In the genomic region with DNA sequence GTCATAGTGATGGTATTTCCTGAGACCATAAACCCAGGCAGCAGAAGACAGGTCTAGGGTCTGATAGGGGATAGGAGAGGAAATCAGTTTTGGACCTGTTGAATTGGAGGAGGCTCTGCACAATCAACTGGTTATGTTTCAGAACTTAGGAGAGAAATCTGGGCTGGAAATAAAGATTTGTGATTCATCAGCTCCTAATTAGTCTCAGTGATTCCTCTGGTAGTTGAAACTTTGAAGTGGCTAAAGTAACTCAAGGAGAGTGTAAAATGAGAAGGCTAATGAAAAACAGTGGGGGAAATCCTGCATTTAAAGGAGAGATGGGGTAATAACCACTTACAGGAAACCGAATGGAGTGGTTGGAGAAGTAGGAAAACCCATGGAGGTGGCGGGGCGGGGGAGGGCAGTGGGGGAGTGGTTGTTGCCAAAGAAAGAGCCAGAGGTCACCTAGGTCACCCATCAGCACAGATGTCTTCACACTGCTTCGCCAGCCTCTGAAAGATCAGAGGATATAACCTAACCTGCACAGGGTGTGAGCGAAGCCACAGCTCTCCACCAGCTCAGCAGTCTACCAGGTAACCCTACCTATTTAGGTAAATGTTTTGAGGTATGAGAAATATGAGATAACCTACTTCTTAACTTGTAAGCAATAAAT, we compare ENCODE assay signal across 25 cellular contexts. TPM values are rescaled to one million over a fixed set of nuclear protein-coding genes. Genes with fewer than 3 reads are reported as not detected.
DNase-seq lines count a peak whose midpoint lies in the region; ATAC-seq lines count a peak whose summit lies in the region.
"Had no signal": no experiment of that assay in that cellular context is flagged by ENCODE, and none has a peak within 500 bp of the region (broad histone marks: within the 10 kb centered on the region; RNA-seq: fewer than 3 reads in every experiment).

No MANE protein-coding gene starts in this region.

- H3K4me3 ChIP-seq in GM23248 (no peak overlapping the region), SJCRH30 (no peak overlapping the region), HAP-1 (no peak overlapping the region)
- H3K4me3 ChIP-seq: ovary, stomach, upper lobe of left lung had no signal

- no peaks in the 10 kb centered on the region for H3K4me1 ChIP-seq in GM23248 (ENCODE audit: insufficient read depth)
- peaks cover 15% of the 10 kb centered on the region for H3K4me1 ChIP-seq in SJCRH30
- peaks cover 4% of the 10 kb centered on the region; the same call in 1 of the 2 replicates for H3K4me1 ChIP-seq in HAP-1
- H3K4me1 ChIP-seq: stomach had no signal

- no peaks in the 10 kb centered on the region for H3F3A ChIP-seq in GM23248 (ENCODE audit: insufficient read depth)

- H2AFZ ChIP-seq in GM23248, result no peak overlapping the region

- H3K27ac ChIP-seq in GM23248 (no peak overlapping the region), SJCRH30 (no peak overlapping the region)
- H3K27ac ChIP-seq: KMS-11, ovary, RWPE1, stomach, WERI-Rb-1 had no signal

- H3K27me3 ChIP-seq in GM23248 (replicated peaks; ENCODE audit: insufficient read depth) (no peaks in the 10 kb centered on the region), SJCRH30 (no peaks in the 10 kb centered on the region), HAP-1 (ENCODE audit: low read depth) (no peaks in the 10 kb centered on the region)
- H3K27me3 ChIP-seq: ovary, stomach, upper lobe of left lung had no signal

- H3K9me3 ChIP-seq in GM23248 (ENCODE audit: low read depth) (no peaks in the 10 kb centered on the region), SJCRH30 (replicated peaks) (no peaks in the 10 kb centered on the region), HAP-1 (no peaks in the 10 kb centered on the region)
- H3K9me3 ChIP-seq: ovary, stomach, upper lobe of left lung had no signal

- H3K9ac ChIP-seq in GM23248, result no peak overlapping the region
- H3K9ac ChIP-seq: KMS-11 had no signal

- no peaks in the 10 kb centered on the region for H3K36me3 ChIP-seq in GM23248 (ENCODE audit: low read depth)
- H3K36me3 ChIP-seq in SJCRH30, result no peaks in the 10 kb centered on the region
- no peaks in the 10 kb centered on the region for H3K36me3 ChIP-seq in HAP-1 (replicated peaks)
- H3K36me3 ChIP-seq: ovary, upper lobe of left lung, WERI-Rb-1 had no signal

- ATAC-seq in GM19395 (IDR thresholded peaks at IDR 0.05; ENCODE audit: unreplicated experiment), result no peak
- ATAC-seq: activated CD8-positive, alpha-beta T cell treated with anti-CD3 and anti-CD28 coated beads for 36 hours; activated T-cell treated with anti-CD3 and anti-CD28 coated beads, Interleukin-2, amount 50 U/mL, for 72 hours; esophagus mucosa; HCT116; T-cell had no signal

- no peaks in the 10 kb centered on the region for H3K79me2 ChIP-seq in GM23248 (ENCODE audit: insufficient read depth)

- 86 to 91% methylated on average over 5 of the region's 5 CpGs for WGBS in GM23248 (ENCODE audit: low coverage in 1 of 2, low lambda C conversion rate in 2 of 2, missing lambda C conversion rate in 2 of 2), 2 experiments

- H3K9me2 ChIP-seq in GM23248 (ENCODE audit: insufficient read depth), result no peaks in the 10 kb centered on the region

- no peak overlapping the region for H3K4me2 ChIP-seq in GM23248 (ENCODE audit: unreplicated experiment)
- H3K4me2 ChIP-seq: KMS-11 had no signal

- in situ Hi-C loops in GM23248 (cut with MboI), result no loop called here
- in situ Hi-C loops in HAP-1 (cut with MboI; ENCODE audit: low sequenced_read_pairs), result no loop called here

- DNase-seq in AG08395 (ENCODE audit: low spot score) (peak; percentile 19), GM23248 (peak; percentile 15), SJCRH30 (peak; percentile 13 to 45), fibroblast of peridontal ligament (ENCODE audit: extremely low read depth) (peak; percentile 9), ureter (ENCODE audit: low spot score) (no peak), NCI-H2029 (lab: John Stamatoyannopoulos, UW) (no peak), HAP-1 (ENCODE audit: low spot score in 2 of 2) (no peak)
- DNase-seq: activated CD8-positive, alpha-beta T cell treated with anti-CD3 and anti-CD28 coated beads for 36 hours; activated T-cell treated with anti-CD3 and anti-CD28 coated beads, Interleukin-2, amount 50 U/mL, for 72 hours; CD8-positive, alpha-beta memory T cell; central memory CD4-positive, alpha-beta T cell; effector CD4-positive, alpha-beta T cell; NCI-H1436; NCI-H2227 treated with DMSO at 0.1 percent for 48 hours; ovary; stimulated activated CD4-positive, alpha-beta T cell treated with anti-CD3 and anti-CD28 coated beads, Interleukin-1b, Interleukin-23, amount 100 ng/mL, for 48 hours; stomach; T-cell; WERI-Rb-1 had no signal

- H4K20me1 ChIP-seq in GM23248 (ENCODE audit: insufficient read depth), result no peaks in the 10 kb centered on the region

RNA-seq across cellular contexts. Expression of a gene that starts 32.6 kb away (rescaled TPM):
- total RNA-seq in GM23248 (2014; rRNA removed; shearing (Covaris generic)), result 2.8 and 2.9 TPM in 2 replicates
- polyA plus RNA-seq in GM23248 (2016; fragmentation: Nextera tagmentation; extraction: Ambion mirVana), result 15.0 and 15.6 TPM in 2 replicates
- 11.7 and 13.9 TPM in 2 replicates for total RNA-seq in SJCRH30 (2014; rRNA removed; shearing (Covaris generic))
- total RNA-seq in ureter, result 31.1 TPM

RNA-seq across cellular contexts. Expression of a gene that starts 54.2 kb away (rescaled TPM):
- total RNA-seq in GM23248 (2014; rRNA removed; shearing (Covaris generic)), result 2.8 and 3.7 TPM in 2 replicates
- 9.1 and 10.5 TPM in 2 replicates for polyA plus RNA-seq in GM23248 (2016; fragmentation: Nextera tagmentation; extraction: Ambion mirVana)
- total RNA-seq in SJCRH30 (2014; rRNA removed; shearing (Covaris generic)), result 5.2 and 6.6 TPM in 2 replicates
- total RNA-seq in ureter, result 4.2 TPM

Comparison
In these comparisons a context has a peak if more than half of its experiments do, and no peak if none do; other contexts are left out.
1. DNase-seq: peak in AG08395 (single experiment), GM23248 (single experiment), SJCRH30 (2 of 2) and fibroblast of peridontal ligament (single experiment); none in ureter (single experiment), NCI-H2029 (single experiment) and HAP-1 (0 of 2).